17 cellular contexts compared by ENCODE assay signal in the genomic region with DNA sequence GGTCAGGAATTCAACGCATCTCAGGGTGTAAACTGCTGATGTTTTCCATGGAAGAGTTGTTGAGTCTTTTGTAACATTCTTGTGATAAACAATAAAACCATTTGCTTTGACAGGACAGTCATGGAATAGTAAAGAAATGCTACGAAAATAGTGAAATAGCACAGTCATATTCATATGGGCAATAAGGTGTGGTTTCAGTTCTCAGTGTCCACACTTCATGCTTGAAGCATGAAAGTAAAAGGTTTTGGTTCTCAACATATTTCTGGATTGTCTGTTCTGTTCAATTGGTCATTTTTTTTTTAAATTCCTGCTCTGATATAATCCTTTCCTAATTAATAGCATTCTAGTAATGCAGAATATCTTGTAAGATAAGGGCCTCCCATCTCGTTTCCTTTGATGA.
DNase-seq lines count a peak whose midpoint lies in the region; ATAC-seq and TF ChIP-seq lines count a peak whose summit lies in the region.
"Had no signal": no experiment of that assay in that cellular context is flagged by ENCODE, and none has a peak within 500 bp of the region (broad histone marks: within the 10 kb centered on the region; RNA-seq: fewer than 3 reads in every experiment).

No MANE protein-coding gene starts in this region.

- H3K4me3 ChIP-seq in right atrium auricular region: no peak overlapping the region
- H3K4me3 ChIP-seq: cardiac muscle cell, gastroesophageal sphincter, SJSA1 had no signal

- H3K36me3 ChIP-seq in right atrium auricular region: no peaks in the 10 kb centered on the region
- H3K36me3 ChIP-seq: cardiac muscle cell, gastroesophageal sphincter, SJSA1 had no signal

- H3K4me1 ChIP-seq in right atrium auricular region: no peaks in the 10 kb centered on the region
- H3K4me1 ChIP-seq: gastroesophageal sphincter, SJSA1 had no signal

- no peak for DNase-seq in right atrium auricular region (ENCODE audit: low spot score)
- no peak for DNase-seq in NCI-H146 (lab: John Stamatoyannopoulos, UW)
- DNase-seq in effector CD4-positive, alpha-beta T cell: no peak
- DNase-seq in activated CD8-positive, alpha-beta memory T cell treated with anti-CD3 and anti-CD28 coated beads, Interleukin-2, amount 10 ng/mL, durations not matched to agents 7 days and 5 days: no peak
- DNase-seq: DND-41, nucleus accumbens had no signal

- H3K4me3 Mint-ChIP-seq in activated CD8-positive, alpha-beta memory T cell treated with anti-CD3 and anti-CD28 coated beads, Interleukin-2, amount 10 ng/mL, durations not matched to agents 7 days and 5 days: no peak overlapping the region
- H3K4me3 Mint-ChIP-seq: activated naive CD4-positive, alpha-beta T cell treated with anti-CD3 and anti-CD28 coated beads, Interleukin-2, amount 50 U/mL, for 24 hours; mesothelial cell of epicardium; stimulated activated naive CD8-positive, alpha-beta T cell treated with anti-CD3 and anti-CD28 coated beads, Interleukin-15, Interleukin-2, amounts not matched to agents 100 ng/mL and 50 ng/mL, for 24 hours had no signal

- ATAC-seq in GM18861 (IDR thresholded peaks at IDR 0.05; ENCODE audit: unreplicated experiment) (peak; percentile 78), GM21447 (IDR thresholded peaks at IDR 0.05; ENCODE audit: unreplicated experiment) (peak; percentile 73), HG02981 (IDR thresholded peaks at IDR 0.05; ENCODE audit: unreplicated experiment) (peak; percentile 71), HG03565 (IDR thresholded peaks at IDR 0.05; ENCODE audit: unreplicated experiment) (peak; percentile 95)
- ATAC-seq in activated CD8-positive, alpha-beta memory T cell treated with anti-CD3 and anti-CD28 coated beads, Interleukin-2, amount 10 ng/mL, durations not matched to agents 7 days and 5 days: no peak
- ATAC-seq: gastroesophageal sphincter, HCT116 had no signal

- H3K27ac Mint-ChIP-seq in activated CD8-positive, alpha-beta memory T cell treated with anti-CD3 and anti-CD28 coated beads, Interleukin-2, amount 10 ng/mL, durations not matched to agents 7 days and 5 days: no peak overlapping the region
- H3K27ac Mint-ChIP-seq: activated naive CD4-positive, alpha-beta T cell treated with anti-CD3 and anti-CD28 coated beads, Interleukin-2, amount 50 U/mL, for 24 hours; mesothelial cell of epicardium; stimulated activated naive CD8-positive, alpha-beta T cell treated with anti-CD3 and anti-CD28 coated beads, Interleukin-15, Interleukin-2, amounts not matched to agents 100 ng/mL and 50 ng/mL, for 24 hours had no signal

- H3K27me3 Mint-ChIP-seq in activated CD8-positive, alpha-beta memory T cell treated with anti-CD3 and anti-CD28 coated beads, Interleukin-2, amount 10 ng/mL, durations not matched to agents 7 days and 5 days: no peaks in the 10 kb centered on the region
- H3K27me3 Mint-ChIP-seq: activated naive CD4-positive, alpha-beta T cell treated with anti-CD3 and anti-CD28 coated beads, Interleukin-2, amount 50 U/mL, for 24 hours; stimulated activated naive CD8-positive, alpha-beta T cell treated with anti-CD3 and anti-CD28 coated beads, Interleukin-15, Interleukin-2, amounts not matched to agents 100 ng/mL and 50 ng/mL, for 24 hours had no signal

- no peaks in the 10 kb centered on the region for H3K36me3 Mint-ChIP-seq in activated CD8-positive, alpha-beta memory T cell treated with anti-CD3 and anti-CD28 coated beads, Interleukin-2, amount 10 ng/mL, durations not matched to agents 7 days and 5 days
- H3K36me3 Mint-ChIP-seq: activated naive CD4-positive, alpha-beta T cell treated with anti-CD3 and anti-CD28 coated beads, Interleukin-2, amount 50 U/mL, for 24 hours; mesothelial cell of epicardium had no signal

- no peaks in the 10 kb centered on the region for H3K9me3 ChIP-seq in right atrium auricular region
- H3K9me3 ChIP-seq: gastroesophageal sphincter, SJSA1 had no signal

- CTCF ChIA-PET in activated CD8-positive, alpha-beta memory T cell treated with anti-CD3 and anti-CD28 coated beads, Interleukin-2, amount 10 ng/mL, durations not matched to agents 7 days and 5 days (lab: Charles Lee): no interaction called here

- no peaks in the 10 kb centered on the region for H3K27me3 ChIP-seq in right atrium auricular region
- H3K27me3 ChIP-seq: cardiac muscle cell, gastroesophageal sphincter, SJSA1 had no signal

- no peaks in the 10 kb centered on the region for H3K4me1 Mint-ChIP-seq in activated CD8-positive, alpha-beta memory T cell treated with anti-CD3 and anti-CD28 coated beads, Interleukin-2, amount 10 ng/mL, durations not matched to agents 7 days and 5 days
- H3K4me1 Mint-ChIP-seq: activated naive CD4-positive, alpha-beta T cell treated with anti-CD3 and anti-CD28 coated beads, Interleukin-2, amount 50 U/mL, for 24 hours; mesothelial cell of epicardium had no signal

- H3K27ac ChIP-seq in right atrium auricular region: no peak overlapping the region
- H3K27ac ChIP-seq: cardiac muscle cell, gastroesophageal sphincter, SJSA1 had no signal

- TF ChIP-seq CTCF in right atrium auricular region (IDR thresholded peaks at IDR 0.05): no peak

- peaks cover 8% of the 10 kb centered on the region for H3K9me3 Mint-ChIP-seq in activated CD8-positive, alpha-beta memory T cell treated with anti-CD3 and anti-CD28 coated beads, Interleukin-2, amount 10 ng/mL, durations not matched to agents 7 days and 5 days (ENCODE audit: low read depth)
